Comparison of ENCODE assay signal across 23 cellular contexts in genomic region chr6:138956244-138956924, GRCh38. TPM values are rescaled to one million over a fixed set of nuclear protein-coding genes. Genes with fewer than 3 reads are reported as not detected.
DNase-seq lines count a peak whose midpoint lies in the region; ATAC-seq and TF ChIP-seq lines count a peak whose summit lies in the region.
"Had no signal": no experiment of that assay in that cellular context is flagged by ENCODE, and none has a peak within 500 bp of the region (broad histone marks: within the 10 kb centered on the region; RNA-seq: fewer than 3 reads in every experiment).

No MANE protein-coding gene starts in this region.

- H3K27me3 Mint-ChIP-seq in activated naive CD4-positive, alpha-beta T cell treated with anti-CD3 and anti-CD28 coated beads, Interleukin-2, amount 50 U/mL, for 24 hours, result no peaks in the 10 kb centered on the region
- no peaks in the 10 kb centered on the region for H3K27me3 Mint-ChIP-seq in MCF 10A (ENCODE audit: insufficient read depth, unreplicated experiment)
- H3K27me3 Mint-ChIP-seq: T-cell had no signal

- ATAC-seq in left lobe of liver (peak; percentile 79), GM18511 (IDR thresholded peaks at IDR 0.05; ENCODE audit: unreplicated experiment) (no peak)
- no peak for ATAC-seq in stimulated activated effector memory CD8-positive, alpha-beta T cell treated with anti-CD3 and anti-CD28 coated beads, Interleukin-12 subunit alpha, Interleukin-12 subunit beta, amount 100 ng/mL, for 72 hours
- ATAC-seq: activated naive CD4-positive, alpha-beta T cell treated with anti-CD3 and anti-CD28 coated beads, Interleukin-2, amount 50 U/mL, for 72 hours; foreskin keratinocyte; T-cell had no signal

- peaks cover 6% of the 10 kb centered on the region for H3K9me3 Mint-ChIP-seq in activated naive CD4-positive, alpha-beta T cell treated with anti-CD3 and anti-CD28 coated beads, Interleukin-2, amount 50 U/mL, for 24 hours
- H3K9me3 Mint-ChIP-seq in stimulated activated effector memory CD8-positive, alpha-beta T cell treated with anti-CD3 and anti-CD28 coated beads, Interleukin-12 subunit alpha, Interleukin-12 subunit beta, amount 100 ng/mL, for 72 hours, result peaks cover 4% of the 10 kb centered on the region
- H3K9me3 Mint-ChIP-seq in MCF 10A (ENCODE audit: unreplicated experiment), result peaks cover 7% of the 10 kb centered on the region
- H3K9me3 Mint-ChIP-seq: activated naive CD4-positive, alpha-beta T cell treated with anti-CD3 and anti-CD28 coated beads, Interleukin-2, amount 50 U/mL, for 72 hours; endodermal cell; T-cell had no signal

- no peak overlapping the region for H3K4me3 Mint-ChIP-seq in activated naive CD4-positive, alpha-beta T cell treated with anti-CD3 and anti-CD28 coated beads, Interleukin-2, amount 50 U/mL, for 24 hours
- peak overlapping the region; percentile 19 for H3K4me3 Mint-ChIP-seq in stimulated activated effector memory CD8-positive, alpha-beta T cell treated with anti-CD3 and anti-CD28 coated beads, Interleukin-12 subunit alpha, Interleukin-12 subunit beta, amount 100 ng/mL, for 72 hours
- H3K4me3 Mint-ChIP-seq in MCF 10A (ENCODE audit: unreplicated experiment), result no peak overlapping the region
- H3K4me3 Mint-ChIP-seq: activated T-helper 1 cell treated with anti-CD3 and anti-CD28 coated beads, Interleukin-12 subunit alpha, Interleukin-12 subunit beta, Interleukin-2, Interleukin-4 antibody, amounts not matched to agents 30 ng/mL and 10 ng/mL and 1 ng/mL, durations not matched to agents 14 hours and 24 hours and 36 hours; endodermal cell had no signal

- no peak overlapping the region for H3K4me3 ChIP-seq in Jurkat, Clone E6-1 (ENCODE audit: low read length)
- H3K4me3 ChIP-seq: esophagus muscularis mucosa, SJCRH30, stomach, tibial nerve had no signal

- peak overlapping the region; percentile 5 for H3K27ac Mint-ChIP-seq in activated naive CD4-positive, alpha-beta T cell treated with anti-CD3 and anti-CD28 coated beads, Interleukin-2, amount 50 U/mL, for 24 hours
- H3K27ac Mint-ChIP-seq in stimulated activated effector memory CD8-positive, alpha-beta T cell treated with anti-CD3 and anti-CD28 coated beads, Interleukin-12 subunit alpha, Interleukin-12 subunit beta, amount 100 ng/mL, for 72 hours, result no peak overlapping the region
- H3K27ac Mint-ChIP-seq in MCF 10A (ENCODE audit: low read depth, unreplicated experiment), result no peak overlapping the region
- H3K27ac Mint-ChIP-seq: activated naive CD4-positive, alpha-beta T cell treated with anti-CD3 and anti-CD28 coated beads, Interleukin-2, amount 50 U/mL, for 72 hours; activated T-helper 1 cell treated with anti-CD3 and anti-CD28 coated beads, Interleukin-12 subunit alpha, Interleukin-12 subunit beta, Interleukin-2, Interleukin-4 antibody, amounts not matched to agents 30 ng/mL and 10 ng/mL and 1 ng/mL, durations not matched to agents 14 hours and 24 hours and 36 hours; endodermal cell had no signal

- POLR2A ChIA-PET in MCF 10A (lab: Yijun Ruan, JAX), result interaction anchor here (0.5 to 2.3 kb wide), 6 partner anchors 8 to 418 kb away, joined by 3 to 15 read pairs (median 4); partner anchors contain the start of gene CITED2

- intact Hi-C loops in MCF 10A (cut with micrococcal nuclease), result no loop called here

- no peak for DNase-seq in activated naive CD4-positive, alpha-beta T cell (lab: John Stamatoyannopoulos, UW)
- peak; percentile 9 for DNase-seq in Jurkat, Clone E6-1 (ENCODE audit: low read depth, low spot score)
- no peak for DNase-seq in left lobe of liver (ENCODE audit: low spot score)
- DNase-seq in stimulated activated effector memory CD8-positive, alpha-beta T cell treated with anti-CD3 and anti-CD28 coated beads, Interleukin-12 subunit alpha, Interleukin-12 subunit beta, amount 100 ng/mL, for 72 hours (ENCODE audit: low spot score in 2 of 2), result no peak
- no peak for DNase-seq in NCI-H446 (lab: John Stamatoyannopoulos, UW)
- no peak for DNase-seq in MCF 10A (ENCODE audit: unreplicated experiment)
- DNase-seq: activated CD4-positive, alpha-beta T cell treated with anti-CD3 and anti-CD28 coated beads, Interleukin-2, amount 50 U/mL, for 4 hours; activated CD4-positive, CD25-positive, alpha-beta regulatory T cell; endodermal cell; foreskin keratinocyte; NCI-H1105; NCI-H2029 treated with DMSO at 0.1 percent for 48 hours; NCI-H345; NCI-H774; SJCRH30; stomach; T-cell had no signal

- peaks cover 6% of the 10 kb centered on the region for H3K36me3 Mint-ChIP-seq in activated naive CD4-positive, alpha-beta T cell treated with anti-CD3 and anti-CD28 coated beads, Interleukin-2, amount 50 U/mL, for 24 hours
- peaks cover 7% of the 10 kb centered on the region for H3K36me3 Mint-ChIP-seq in stimulated activated effector memory CD8-positive, alpha-beta T cell treated with anti-CD3 and anti-CD28 coated beads, Interleukin-12 subunit alpha, Interleukin-12 subunit beta, amount 100 ng/mL, for 72 hours
- no peaks in the 10 kb centered on the region for H3K36me3 Mint-ChIP-seq in MCF 10A (ENCODE audit: insufficient read depth, unreplicated experiment)

- peaks cover 83% of the 10 kb centered on the region for H3K4me1 Mint-ChIP-seq in activated naive CD4-positive, alpha-beta T cell treated with anti-CD3 and anti-CD28 coated beads, Interleukin-2, amount 50 U/mL, for 24 hours
- H3K4me1 Mint-ChIP-seq in stimulated activated effector memory CD8-positive, alpha-beta T cell treated with anti-CD3 and anti-CD28 coated beads, Interleukin-12 subunit alpha, Interleukin-12 subunit beta, amount 100 ng/mL, for 72 hours, result peaks cover 62% of the 10 kb centered on the region
- H3K4me1 Mint-ChIP-seq in MCF 10A (ENCODE audit: insufficient read depth, unreplicated experiment), result peaks cover 40% of the 10 kb centered on the region

- BruUV-seq in MCF 10A (replicated peaks; lab: Mats Ljungman, UMichigan), result no TSS peak

- no peak for TF ChIP-seq CTCF in MCF 10A (IDR thresholded peaks at IDR 0.05; ENCODE audit: unreplicated experiment)

- CTCF ChIA-PET in MCF 10A (lab: Yijun Ruan, JAX), result no interaction called here

RNA-seq across cellular contexts. Expression of gene REPS1, which starts 31.7 kb away (rescaled TPM):
- polyA plus RNA-seq in Jurkat, Clone E6-1 (2012; ENCODE audit: insufficient read depth, insufficient read length), result 58.5 TPM
- total RNA-seq in left lobe of liver (49.4 TPM), MCF 10A (2022) (54.8 and 65.3 TPM in 2 replicates)
